2 cellular contexts compared by ENCODE assay signal in the genomic region with DNA sequence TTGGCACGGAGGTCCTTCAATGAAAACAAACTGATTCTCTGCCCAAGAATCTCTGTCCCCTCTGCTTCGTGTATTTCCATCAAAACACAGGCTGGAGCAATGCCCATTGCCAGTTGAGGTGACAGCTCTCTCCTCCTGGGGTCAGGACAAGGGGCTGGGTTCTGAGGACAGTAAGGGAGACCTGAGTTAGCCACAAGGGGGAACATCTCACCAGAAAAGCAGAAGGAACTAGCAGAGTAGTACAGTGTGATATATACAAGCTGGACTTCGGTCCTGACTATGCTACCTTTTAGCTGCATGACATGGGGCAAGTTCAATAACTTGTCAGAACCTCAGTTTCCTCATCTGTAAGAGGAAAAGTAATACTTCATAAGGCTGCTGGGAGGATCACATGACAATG.
TF ChIP-seq lines count a peak whose summit lies in the region.

No MANE protein-coding gene starts in this region.

TF ChIP-seq in SK-N-SH, 30 proteins besides CTCF, POLR2A, EP300 and RAD21 (continued from another document):
- TF ChIP-seq YY1 (IDR thresholded peaks at IDR 0.05; ENCODE audit: low read depth): no peak
- TF ChIP-seq TCF12 (IDR thresholded peaks at IDR 0.05): no peak
- TF ChIP-seq, protein P1, sequence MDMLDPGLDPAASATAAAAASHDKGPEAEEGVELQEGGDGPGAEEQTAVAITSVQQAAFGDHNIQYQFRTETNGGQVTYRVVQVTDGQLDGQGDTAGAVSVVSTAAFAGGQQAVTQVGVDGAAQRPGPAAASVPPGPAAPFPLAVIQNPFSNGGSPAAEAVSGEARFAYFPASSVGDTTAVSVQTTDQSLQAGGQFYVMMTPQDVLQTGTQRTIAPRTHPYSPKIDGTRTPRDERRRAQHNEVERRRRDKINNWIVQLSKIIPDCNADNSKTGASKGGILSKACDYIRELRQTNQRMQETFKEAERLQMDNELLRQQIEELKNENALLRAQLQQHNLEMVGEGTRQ (IDR thresholded peaks at IDR 0.05; ENCODE audit: borderline replicate concordance, low read depth, low read length): no peak
- TF ChIP-seq GATA2 (CRISPR knock-in tag; IDR thresholded peaks at IDR 0.05): no peak
- TF ChIP-seq NFIC (IDR thresholded peaks at IDR 0.05; ENCODE audit: borderline replicate concordance): no peak
- TF ChIP-seq CHD2 (IDR thresholded peaks at IDR 0.05; ENCODE audit: low read length, partially characterized antibody): no peak
- no peak for TF ChIP-seq TEAD4 (IDR thresholded peaks at IDR 0.05; ENCODE audit: borderline replicate concordance, insufficient read depth)
- no peak for TF ChIP-seq JUND (IDR thresholded peaks at IDR 0.05)
- no peak for TF ChIP-seq FOXM1 (IDR thresholded peaks at IDR 0.05; ENCODE audit: low read depth)

TF ChIP-seq in SK-N-SH treated with all-trans-retinoic acid at 6 μM for 48 hours, 23 proteins besides CTCF, POLR2A, EP300 and RAD21 (continued from another document):
- TF ChIP-seq, protein P2, sequence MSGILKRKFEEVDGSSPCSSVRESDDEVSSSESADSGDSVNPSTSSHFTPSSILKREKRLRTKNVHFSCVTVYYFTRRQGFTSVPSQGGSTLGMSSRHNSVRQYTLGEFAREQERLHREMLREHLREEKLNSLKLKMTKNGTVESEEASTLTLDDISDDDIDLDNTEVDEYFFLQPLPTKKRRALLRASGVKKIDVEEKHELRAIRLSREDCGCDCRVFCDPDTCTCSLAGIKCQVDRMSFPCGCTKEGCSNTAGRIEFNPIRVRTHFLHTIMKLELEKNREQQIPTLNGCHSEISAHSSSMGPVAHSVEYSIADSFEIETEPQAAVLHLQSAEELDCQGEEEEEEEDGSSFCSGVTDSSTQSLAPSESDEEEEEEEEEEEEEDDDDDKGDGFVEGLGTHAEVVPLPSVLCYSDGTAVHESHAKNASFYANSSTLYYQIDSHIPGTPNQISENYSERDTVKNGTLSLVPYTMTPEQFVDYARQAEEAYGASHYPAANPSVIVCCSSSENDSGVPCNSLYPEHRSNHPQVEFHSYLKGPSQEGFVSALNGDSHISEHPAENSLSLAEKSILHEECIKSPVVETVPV (CRISPR knock-in tag; IDR thresholded peaks at IDR 0.05): no peak
- TF ChIP-seq ZNF565 (CRISPR knock-in tag; conservative IDR thresholded peaks at IDR 0.05; ENCODE audit: low read depth) (no peak), CSDC2 (CRISPR knock-in tag; IDR thresholded peaks at IDR 0.05) (no peak), OSR1 (CRISPR knock-in tag; IDR thresholded peaks at IDR 0.05) (no peak), ZNF8 (CRISPR knock-in tag; IDR thresholded peaks at IDR 0.05) (no peak), BACH2 (CRISPR knock-in tag; IDR thresholded peaks at IDR 0.05; ENCODE audit: borderline replicate concordance) (no peak)
- TF ChIP-seq, protein P3, sequence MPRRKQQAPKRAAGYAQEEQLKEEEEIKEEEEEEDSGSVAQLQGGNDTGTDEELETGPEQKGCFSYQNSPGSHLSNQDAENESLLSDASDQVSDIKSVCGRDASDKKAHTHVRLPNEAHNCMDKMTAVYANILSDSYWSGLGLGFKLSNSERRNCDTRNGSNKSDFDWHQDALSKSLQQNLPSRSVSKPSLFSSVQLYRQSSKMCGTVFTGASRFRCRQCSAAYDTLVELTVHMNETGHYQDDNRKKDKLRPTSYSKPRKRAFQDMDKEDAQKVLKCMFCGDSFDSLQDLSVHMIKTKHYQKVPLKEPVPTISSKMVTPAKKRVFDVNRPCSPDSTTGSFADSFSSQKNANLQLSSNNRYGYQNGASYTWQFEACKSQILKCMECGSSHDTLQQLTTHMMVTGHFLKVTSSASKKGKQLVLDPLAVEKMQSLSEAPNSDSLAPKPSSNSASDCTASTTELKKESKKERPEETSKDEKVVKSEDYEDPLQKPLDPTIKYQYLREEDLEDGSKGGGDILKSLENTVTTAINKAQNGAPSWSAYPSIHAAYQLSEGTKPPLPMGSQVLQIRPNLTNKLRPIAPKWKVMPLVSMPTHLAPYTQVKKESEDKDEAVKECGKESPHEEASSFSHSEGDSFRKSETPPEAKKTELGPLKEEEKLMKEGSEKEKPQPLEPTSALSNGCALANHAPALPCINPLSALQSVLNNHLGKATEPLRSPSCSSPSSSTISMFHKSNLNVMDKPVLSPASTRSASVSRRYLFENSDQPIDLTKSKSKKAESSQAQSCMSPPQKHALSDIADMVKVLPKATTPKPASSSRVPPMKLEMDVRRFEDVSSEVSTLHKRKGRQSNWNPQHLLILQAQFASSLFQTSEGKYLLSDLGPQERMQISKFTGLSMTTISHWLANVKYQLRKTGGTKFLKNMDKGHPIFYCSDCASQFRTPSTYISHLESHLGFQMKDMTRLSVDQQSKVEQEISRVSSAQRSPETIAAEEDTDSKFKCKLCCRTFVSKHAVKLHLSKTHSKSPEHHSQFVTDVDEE (CRISPR knock-in tag; IDR thresholded peaks at IDR 0.05): no peak
TF ChIP-seq in SK-N-SH treated with all-trans-retinoic acid at 6 μM for 48 hours: peak in this region for 0.
